15 cellular contexts compared by ENCODE assay signal in the genomic region with DNA sequence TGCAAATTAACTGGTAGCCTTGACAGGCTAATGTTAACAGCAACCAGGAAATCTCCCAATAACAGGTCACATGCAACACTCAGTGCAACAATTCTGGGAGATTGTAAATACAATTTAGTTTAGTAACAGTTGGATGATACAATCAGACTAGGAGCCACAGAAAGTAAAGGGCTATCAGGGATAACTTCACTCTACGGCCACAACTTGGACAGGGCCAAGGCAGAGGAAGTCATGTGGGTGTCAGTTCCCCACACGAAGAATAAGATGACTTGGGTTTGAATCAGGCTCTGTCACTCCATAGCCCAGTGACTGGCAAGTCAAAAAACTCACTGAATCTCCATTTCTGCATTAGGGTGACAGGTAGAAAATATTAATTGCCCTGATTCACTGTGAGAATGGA.
DNase-seq lines count a peak whose midpoint lies in the region; ATAC-seq and TF ChIP-seq lines count a peak whose summit lies in the region.
"Had no signal": no experiment of that assay in that cellular context is flagged by ENCODE, and none has a peak within 500 bp of the region (broad histone marks: within the 10 kb centered on the region; RNA-seq: fewer than 3 reads in every experiment).

No MANE protein-coding gene starts in this region.

- no peaks in the 10 kb centered on the region for H3K9me3 Mint-ChIP-seq in HFFc6

- H3F3A ChIP-seq in smooth muscle cell (ENCODE audit: low read depth) = no peaks in the 10 kb centered on the region

- peak; percentile 12 for DNase-seq in HFFc6
- DNase-seq in astrocyte of the spinal cord (ENCODE audit: low read depth, low spot score) = peak; percentile 12
- DNase-seq in right cardiac atrium = no peak
- no peak for DNase-seq in smooth muscle cell (lab: John Stamatoyannopoulos, UW; ENCODE audit: unreplicated experiment)
- DNase-seq in stimulated activated naive CD4-positive, alpha-beta T cell (lab: John Stamatoyannopoulos, UW) = no peak
- DNase-seq in T-helper 1 cell = no peak
- DNase-seq in GM20000 (ENCODE audit: low spot score) = no peak
- DNase-seq in HT-29 (ENCODE audit: low spot score) = no peak
- DNase-seq: activated CD8-positive, alpha-beta T cell treated with anti-CD3 and anti-CD28 coated beads, Interleukin-2, amount 10 ng/mL, durations not matched to agents 7 days and 5 days; activated gamma-delta T cell treated with Interleukin-2 at 50 U/mL for 16 hours; C1 segment of cervical spinal cord; NCI-H510A; stimulated activated CD4-positive, alpha-beta T cell treated with anti-CD3 and anti-CD28 coated beads, Interleukin-4, amount 100 ng/mL, for 1 hour; T-helper 9 cell had no signal

- H3K4me1 Mint-ChIP-seq in HFFc6 (ENCODE audit: low read depth) = peaks cover 22% of the 10 kb centered on the region

- H3K27ac ChIP-seq in right cardiac atrium (ENCODE audit: low read length) = peak overlapping the region; percentile 79
- peak overlapping the region; percentile 75 for H3K27ac ChIP-seq in smooth muscle cell (ENCODE audit: low read depth)
- H3K27ac ChIP-seq: KMS-11 had no signal

- no peaks in the 10 kb centered on the region for H3K36me3 ChIP-seq in smooth muscle cell (ENCODE audit: low read depth)

- H3K4me1 ChIP-seq in right cardiac atrium (ENCODE audit: control insufficient read depth, insufficient read depth, low read length) (peaks cover 4% of the 10 kb centered on the region), smooth muscle cell (ENCODE audit: low read depth) (no peaks in the 10 kb centered on the region)

- H3K36me3 Mint-ChIP-seq in HFFc6 (ENCODE audit: low read depth) = no peaks in the 10 kb centered on the region

- peak in 1 of 2 donors; percentile 9 for ATAC-seq in right cardiac atrium
- ATAC-seq: activated CD8-positive, alpha-beta T cell treated with anti-CD3 and anti-CD28 coated beads, Interleukin-2, amount 10 ng/mL, durations not matched to agents 7 days and 5 days had no signal

- H3K79me2 ChIP-seq in smooth muscle cell (ENCODE audit: low read depth) = no peaks in the 10 kb centered on the region

- H3K27me3 Mint-ChIP-seq in HFFc6 (ENCODE audit: insufficient read depth) = no peaks in the 10 kb centered on the region

- 29% methylated on average over 2 of the region's 2 CpGs for WGBS in right cardiac atrium
- 48% methylated on average over 2 of the region's 2 CpGs for WGBS in smooth muscle cell (ENCODE audit: low lambda C conversion rate)

- peak overlapping the region; percentile 23 for H3K4me2 ChIP-seq in smooth muscle cell
- H3K4me2 ChIP-seq: KMS-11 had no signal

- in situ Hi-C loops in astrocyte of the spinal cord (cut with HindIII; ENCODE audit: low sequenced_read_pairs) = no loop called here

- intact Hi-C loops in right cardiac atrium (cut with DNase I) = no loop called here

- no peaks in the 10 kb centered on the region for H3K9me3 ChIP-seq in right cardiac atrium (ENCODE audit: control insufficient read depth, low read length)
- H3K9me3 ChIP-seq in smooth muscle cell (replicated peaks; ENCODE audit: low read depth) = no peaks in the 10 kb centered on the region

- H3K4me3 Mint-ChIP-seq in HFFc6 = peak overlapping the region; percentile 10
- H3K4me3 Mint-ChIP-seq: activated CD8-positive, alpha-beta T cell treated with anti-CD3 and anti-CD28 coated beads, Interleukin-2, amount 10 ng/mL, durations not matched to agents 7 days and 5 days had no signal

- peak overlapping the region; percentile 43 for H3K27ac Mint-ChIP-seq in HFFc6
- H3K27ac Mint-ChIP-seq: activated CD8-positive, alpha-beta T cell treated with anti-CD3 and anti-CD28 coated beads, Interleukin-2, amount 10 ng/mL, durations not matched to agents 7 days and 5 days had no signal

- H3K27me3 ChIP-seq in right cardiac atrium (ENCODE audit: control insufficient read depth, insufficient read depth) = no peaks in the 10 kb centered on the region
- H3K27me3 ChIP-seq in smooth muscle cell (ENCODE audit: low read depth) = no peaks in the 10 kb centered on the region

- H3K9ac ChIP-seq in smooth muscle cell (ENCODE audit: low read depth) = no peak overlapping the region
- H3K9ac ChIP-seq: KMS-11 had no signal

- TF ChIP-seq CTCF in HFFc6 (IDR thresholded peaks at IDR 0.05) (no peak), astrocyte of the spinal cord (IDR thresholded peaks at IDR 0.05; ENCODE audit: low read depth, low read length) (no peak), smooth muscle cell (IDR thresholded peaks at IDR 0.05; ENCODE audit: borderline replicate concordance, insufficient read depth, poor library complexity, severe bottlenecking) (no peak), GM20000 (IDR thresholded peaks at IDR 0.05; ENCODE audit: extremely low read depth, missing control alignments) (no peak)

- no peaks in the 10 kb centered on the region for H4K20me1 ChIP-seq in smooth muscle cell (ENCODE audit: low read depth)

- H2AFZ ChIP-seq in smooth muscle cell (ENCODE audit: low read depth) = no peak overlapping the region

- no peak overlapping the region for H3K4me3 ChIP-seq in astrocyte of the spinal cord (ENCODE audit: low read depth, low read length)
- H3K4me3 ChIP-seq in right cardiac atrium (ENCODE audit: low read length) = no peak overlapping the region
- no peak overlapping the region for H3K4me3 ChIP-seq in smooth muscle cell

Comparison
In these comparisons a context has a peak if more than half of its experiments do, and no peak if none do; other contexts are left out.
1. DNase-seq: peak in HFFc6 (single experiment) and astrocyte of the spinal cord (single experiment); none in right cardiac atrium (0 of 3), smooth muscle cell (single experiment), stimulated activated naive CD4-positive, alpha-beta T cell (0 of 6), T-helper 1 cell (0 of 5), GM20000 (single experiment) and HT-29 (single experiment).